In genomic region chr7:77745746-77746145, GRCh38 we compare ENCODE assay signal across 27 cellular contexts.
"Had no signal": no experiment of that assay in that cellular context is flagged by ENCODE, and none has a peak within 500 bp of the region (broad histone marks: within the 10 kb centered on the region; RNA-seq: fewer than 3 reads in every experiment).

No MANE protein-coding gene starts in this region.

- H3K4me1 ChIP-seq: prostate gland, vagina had no signal

- H3K27me3 ChIP-seq: brain microvascular endothelial cell, hepatocyte, pancreas, stomach, thyroid gland, upper lobe of left lung, vagina had no signal

- H2AFZ ChIP-seq: hepatocyte had no signal

- H3K9me3 Mint-ChIP-seq: activated CD4-positive, alpha-beta memory T cell treated with anti-CD3 and anti-CD28 coated beads for 36 hours; activated T-helper 1 cell treated with anti-CD3 and anti-CD28 coated beads, Interleukin-12 subunit alpha, Interleukin-12 subunit beta, Interleukin-2, Interleukin-4 antibody, amounts not matched to agents 30 ng/mL and 10 ng/mL and 1 ng/mL, durations not matched to agents 14 hours and 24 hours and 36 hours; stimulated activated memory B cell treated with anti-CD40 and anti-IgM and Interleukin-4, amounts not matched to agents 10 μg/mL and 1 μg/mL and 100 μg/mL, for 72 hours had no signal

- H3K36me3 ChIP-seq: brain microvascular endothelial cell, pancreas, prostate gland, vagina had no signal

- H3K4me2 ChIP-seq: hepatocyte had no signal

- DNase-seq: activated CD4-positive, alpha-beta memory T cell treated with anti-CD3 and anti-CD28 coated beads for 36 hours; activated CD4-positive, alpha-beta T cell treated with anti-CD3 and anti-CD28 coated beads for 48 hours; activated CD8-positive, alpha-beta memory T cell treated with anti-CD3 and anti-CD28 coated beads, Interleukin-2, amount 50 U/mL, for 4 hours; activated gamma-delta T cell treated with Interleukin-2 at 50 U/mL for 16 hours; activated naive CD4-positive, alpha-beta T cell treated with anti-CD3 and anti-CD28 coated beads, Interleukin-2, amount 50 U/mL, for 16 hours; activated T-cell treated with anti-CD3 and anti-CD28 coated beads, Interleukin-2, amount 50 U/mL, for 1 hour; amniotic stem cell; brain microvascular endothelial cell; dermis blood vessel endothelial cell; effector CD4-positive, alpha-beta T cell; islet precursor cell; left cardiac atrium; left ventricle myocardium superior; nucleus accumbens; pancreas; retina; stimulated activated CD4-positive, alpha-beta T cell treated with anti-CD3 and anti-CD28 coated beads, Interleukin-4, amount 100 ng/mL, for 24 hours; stomach; thyroid gland; upper lobe of left lung had no signal

- H3K9me3 ChIP-seq: pancreas, prostate gland, stomach, thyroid gland, upper lobe of left lung, vagina had no signal

- ATAC-seq: left cardiac atrium; left ventricle myocardium superior; pancreas; sciatic nerve; stimulated activated memory B cell treated with anti-CD40 and anti-IgM and Interleukin-4, amounts not matched to agents 10 μg/mL and 1 μg/mL and 100 μg/mL, for 72 hours had no signal

- H3K4me3 Mint-ChIP-seq: activated CD4-positive, alpha-beta memory T cell treated with anti-CD3 and anti-CD28 coated beads for 36 hours; activated T-helper 1 cell treated with anti-CD3 and anti-CD28 coated beads, Interleukin-12 subunit alpha, Interleukin-12 subunit beta, Interleukin-2, Interleukin-4 antibody, amounts not matched to agents 30 ng/mL and 10 ng/mL and 1 ng/mL, durations not matched to agents 14 hours and 24 hours and 36 hours; stimulated activated memory B cell treated with anti-CD40 and anti-IgM and Interleukin-4, amounts not matched to agents 10 μg/mL and 1 μg/mL and 100 μg/mL, for 72 hours had no signal

- H3K4me3 ChIP-seq: hepatocyte, pancreas, prostate gland, skin epidermis, stomach, thyroid gland, upper lobe of left lung, vagina had no signal

- H3K27ac ChIP-seq: brain microvascular endothelial cell, hepatocyte, pancreas, prostate gland, skin epidermis, stomach, thyroid gland, upper lobe of left lung, vagina had no signal

- H3K27me3 Mint-ChIP-seq: activated CD4-positive, alpha-beta memory T cell treated with anti-CD3 and anti-CD28 coated beads for 36 hours; stimulated activated memory B cell treated with anti-CD40 and anti-IgM and Interleukin-4, amounts not matched to agents 10 μg/mL and 1 μg/mL and 100 μg/mL, for 72 hours had no signal

- H3K27ac Mint-ChIP-seq: activated CD4-positive, alpha-beta memory T cell treated with anti-CD3 and anti-CD28 coated beads for 36 hours; activated T-helper 1 cell treated with anti-CD3 and anti-CD28 coated beads, Interleukin-12 subunit alpha, Interleukin-12 subunit beta, Interleukin-2, Interleukin-4 antibody, amounts not matched to agents 30 ng/mL and 10 ng/mL and 1 ng/mL, durations not matched to agents 14 hours and 24 hours and 36 hours; stimulated activated memory B cell treated with anti-CD40 and anti-IgM and Interleukin-4, amounts not matched to agents 10 μg/mL and 1 μg/mL and 100 μg/mL, for 72 hours had no signal
